In the genomic region with DNA sequence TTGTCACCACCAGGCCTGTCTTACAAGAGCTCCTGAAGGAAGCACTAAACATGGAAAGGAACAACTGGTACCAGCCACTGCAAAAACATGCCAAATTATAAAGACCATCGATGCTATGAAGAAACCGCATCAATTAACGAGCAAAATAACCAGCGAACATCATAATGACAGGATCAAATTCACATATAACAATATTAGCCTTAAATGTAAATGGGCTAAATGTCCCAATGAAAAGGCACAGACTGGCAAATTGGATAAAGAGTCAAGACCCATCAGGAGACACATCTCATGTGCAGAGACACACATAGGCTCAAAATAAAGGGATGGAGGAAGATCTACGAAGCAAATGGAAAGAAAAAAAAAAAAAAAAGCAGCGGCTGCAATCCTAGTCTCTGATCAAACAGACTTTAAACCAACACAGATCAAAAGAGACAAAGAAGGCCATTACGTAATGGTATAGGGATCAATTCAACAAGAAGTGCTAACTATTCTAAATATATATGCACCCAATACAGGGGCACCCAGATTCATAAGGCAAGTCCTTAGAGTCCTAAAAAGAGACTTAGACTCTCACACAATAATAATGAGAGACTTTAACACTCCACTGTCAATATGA, we compare ENCODE assay signal across 6 cellular contexts.
DNase-seq lines count a peak whose midpoint lies in the region; ATAC-seq, FAIRE-seq and TF ChIP-seq lines count a peak whose summit lies in the region.
"Not testable (repeated sequence)": the region's sequence is repeated elsewhere in the genome, so short reads cannot be mapped to it uniquely, and the experiment has no call there.

No MANE protein-coding gene starts in this region.

- H3K36me3 Mint-ChIP-seq in T-helper 2 cell treated with Interferon-gamma antibody and Interleukin-4, amounts not matched to agents 5 μg/mL and 100 μg/mL, for 36 hours (ENCODE audit: low read depth), result peaks cover 84% of the 10 kb centered on the region
- peaks cover 68% of the 10 kb centered on the region for H3K36me3 Mint-ChIP-seq in activated CD8-positive, alpha-beta T cell treated with anti-CD3 and anti-CD28 coated beads for 36 hours (ENCODE audit: low read depth)
- H3K36me3 Mint-ChIP-seq in activated T-cell treated with anti-CD3 and anti-CD28 coated beads, Interleukin-2, amount 50 U/mL, for 72 hours (ENCODE audit: insufficient read depth in 2 of 2), result peaks cover 18 to 22% of the 10 kb centered on the region in 2 donors
- peaks cover 94% of the 10 kb centered on the region for H3K36me3 Mint-ChIP-seq in activated T-helper 2 cell treated with anti-CD3 and anti-CD28 coated beads, Interferon-gamma antibody, Interleukin-2, Interleukin-4, amounts not matched to agents 10 μg/mL and 5 μg/mL and 100 μg/mL, durations not matched to agents 14 hours and 24 hours and 36 hours (ENCODE audit: low read depth)
- peaks cover 82% of the 10 kb centered on the region for H3K36me3 Mint-ChIP-seq in stimulated activated naive CD8-positive, alpha-beta T cell treated with anti-CD3 and anti-CD28 coated beads, Interleukin-15, Interleukin-2, amounts not matched to agents 100 ng/mL and 50 ng/mL, for 24 hours (ENCODE audit: low read depth)

- CTCF ChIA-PET in activated CD8-positive, alpha-beta T cell treated with anti-CD3 and anti-CD28 coated beads for 36 hours (lab: Charles Lee); HepG2 (lab: Yijun Ruan, JAX; ENCODE audit: low intra/inter-chr PET ratio, low total read pairs): not testable (repeated sequence)

- FAIRE-seq in HepG2 (lab: Jason Lieb, UNC), result peak; percentile 36

- not testable (repeated sequence) for H3K27me3 Mint-ChIP-seq in T-helper 2 cell treated with Interferon-gamma antibody and Interleukin-4, amounts not matched to agents 5 μg/mL and 100 μg/mL, for 36 hours (ENCODE audit: low read depth); activated CD8-positive, alpha-beta T cell treated with anti-CD3 and anti-CD28 coated beads for 36 hours; activated T-cell treated with anti-CD3 and anti-CD28 coated beads, Interleukin-2, amount 50 U/mL, for 72 hours (ENCODE audit: low read depth); activated T-helper 2 cell treated with anti-CD3 and anti-CD28 coated beads, Interferon-gamma antibody, Interleukin-2, Interleukin-4, amounts not matched to agents 10 μg/mL and 5 μg/mL and 100 μg/mL, durations not matched to agents 14 hours and 24 hours and 36 hours (ENCODE audit: low read depth); stimulated activated naive CD8-positive, alpha-beta T cell treated with anti-CD3 and anti-CD28 coated beads, Interleukin-15, Interleukin-2, amounts not matched to agents 100 ng/mL and 50 ng/mL, for 24 hours

- intact Hi-C loops in activated CD8-positive, alpha-beta T cell treated with anti-CD3 and anti-CD28 coated beads for 36 hours (cut with micrococcal nuclease); activated T-helper 2 cell treated with anti-CD3 and anti-CD28 coated beads, Interferon-gamma antibody, Interleukin-2, Interleukin-4, amounts not matched to agents 10 μg/mL and 5 μg/mL and 100 μg/mL, durations not matched to agents 14 hours and 24 hours and 36 hours (cut with micrococcal nuclease); HepG2 (cut with micrococcal nuclease; ENCODE audit: unreplicated experiment): not testable (repeated sequence)

- in situ Hi-C loops in HepG2 (cut with HindIII; ENCODE audit: extremely low pct_ligation_motif_present, low pct_unique_long_range_greater_than_20kb), result not testable (repeated sequence)

- H4K20me1 ChIP-seq in HepG2 (ENCODE audit: insufficient read depth, low read length), result peaks cover 38% of the 10 kb centered on the region; the same call in 1 of the 2 replicates

- TF ChIP-seq CTCF in activated CD8-positive, alpha-beta T cell treated with anti-CD3 and anti-CD28 coated beads for 36 hours (IDR thresholded peaks at IDR 0.05); HepG2 (CRISPR knock-in tag; IDR thresholded peaks at IDR 0.05): not testable (repeated sequence)

- not testable (repeated sequence) for DNase-seq in T-helper 2 cell treated with Interferon-gamma antibody and Interleukin-4, amounts not matched to agents 5 μg/mL and 100 μg/mL, for 36 hours (ENCODE audit: low spot score); activated CD8-positive, alpha-beta T cell treated with anti-CD3 and anti-CD28 coated beads for 36 hours; activated T-cell treated with anti-CD3 and anti-CD28 coated beads, Interleukin-2, amount 50 U/mL, for 72 hours; activated T-helper 2 cell treated with anti-CD3 and anti-CD28 coated beads, Interferon-gamma antibody, Interleukin-2, Interleukin-4, amounts not matched to agents 10 μg/mL and 5 μg/mL and 100 μg/mL, durations not matched to agents 14 hours and 24 hours and 36 hours (ENCODE audit: low spot score)
- DNase-seq in HepG2 (ENCODE audit: low spot score), result peak; percentile 33

- not testable (repeated sequence) for H2AFZ ChIP-seq in HepG2 (ENCODE audit: low read length)

- H3K27ac Mint-ChIP-seq in T-helper 2 cell treated with Interferon-gamma antibody and Interleukin-4, amounts not matched to agents 5 μg/mL and 100 μg/mL, for 36 hours, result peak overlapping the region; percentile 37
- H3K27ac Mint-ChIP-seq in activated CD8-positive, alpha-beta T cell treated with anti-CD3 and anti-CD28 coated beads for 36 hours, result peak overlapping the region; percentile 31
- H3K27ac Mint-ChIP-seq in activated T-cell treated with anti-CD3 and anti-CD28 coated beads, Interleukin-2, amount 50 U/mL, for 72 hours, result peak overlapping the region; percentile 3
- H3K27ac Mint-ChIP-seq in activated T-helper 2 cell treated with anti-CD3 and anti-CD28 coated beads, Interferon-gamma antibody, Interleukin-2, Interleukin-4, amounts not matched to agents 10 μg/mL and 5 μg/mL and 100 μg/mL, durations not matched to agents 14 hours and 24 hours and 36 hours, result peak overlapping the region; percentile 66
- peak overlapping the region; percentile 81 for H3K27ac Mint-ChIP-seq in stimulated activated naive CD8-positive, alpha-beta T cell treated with anti-CD3 and anti-CD28 coated beads, Interleukin-15, Interleukin-2, amounts not matched to agents 100 ng/mL and 50 ng/mL, for 24 hours

- H3K27me3 ChIP-seq in HepG2 (ENCODE audit: control insufficient read depth in 1 of 2, insufficient read depth in 2 of 2, low read length in 2 of 2), result not testable (repeated sequence)

- TF ChIP-seq RAD21 in HepG2 (CRISPR knock-in tag; IDR thresholded peaks at IDR 0.05), result not testable (repeated sequence)

- H3K9ac ChIP-seq in HepG2 (ENCODE audit: insufficient read depth, low read depth, low read length), result not testable (repeated sequence)

- not testable (repeated sequence) for H3K4me3 Mint-ChIP-seq in T-helper 2 cell treated with Interferon-gamma antibody and Interleukin-4, amounts not matched to agents 5 μg/mL and 100 μg/mL, for 36 hours; activated CD8-positive, alpha-beta T cell treated with anti-CD3 and anti-CD28 coated beads for 36 hours; stimulated activated naive CD8-positive, alpha-beta T cell treated with anti-CD3 and anti-CD28 coated beads, Interleukin-15, Interleukin-2, amounts not matched to agents 100 ng/mL and 50 ng/mL, for 24 hours
- H3K4me3 Mint-ChIP-seq in activated T-cell treated with anti-CD3 and anti-CD28 coated beads, Interleukin-2, amount 50 U/mL, for 72 hours, result peak overlapping the region; percentile 4 to 33
- H3K4me3 Mint-ChIP-seq in activated T-helper 2 cell treated with anti-CD3 and anti-CD28 coated beads, Interferon-gamma antibody, Interleukin-2, Interleukin-4, amounts not matched to agents 10 μg/mL and 5 μg/mL and 100 μg/mL, durations not matched to agents 14 hours and 24 hours and 36 hours (ENCODE audit: low read depth), result peak overlapping the region; percentile 30

- not testable (repeated sequence) for H3K27ac ChIP-seq in HepG2 (ENCODE audit: extremely low read length, insufficient read depth, low read length)

- H3K36me3 ChIP-seq in HepG2 (replicated peaks in 1 of 2; ENCODE audit: control insufficient read depth in 1 of 2, insufficient read depth in 2 of 2, low read length in 2 of 2), result peaks cover 8 to 27% of the 10 kb centered on the region in 2 experiments; a peak in 3 of 5 replicates

- not testable (repeated sequence) for ATAC-seq in activated CD8-positive, alpha-beta T cell treated with anti-CD3 and anti-CD28 coated beads for 36 hours; activated T-cell treated with anti-CD3 and anti-CD28 coated beads, Interleukin-2, amount 50 U/mL, for 72 hours (replicated peaks in 1 of 2); HepG2

- peaks cover 38% of the 10 kb centered on the region for H3K4me1 Mint-ChIP-seq in T-helper 2 cell treated with Interferon-gamma antibody and Interleukin-4, amounts not matched to agents 5 μg/mL and 100 μg/mL, for 36 hours (ENCODE audit: low read depth)
- peaks cover 44% of the 10 kb centered on the region for H3K4me1 Mint-ChIP-seq in activated CD8-positive, alpha-beta T cell treated with anti-CD3 and anti-CD28 coated beads for 36 hours (ENCODE audit: low read depth)
- H3K4me1 Mint-ChIP-seq in activated T-cell treated with anti-CD3 and anti-CD28 coated beads, Interleukin-2, amount 50 U/mL, for 72 hours (ENCODE audit: low read depth), result peaks cover 39% of the 10 kb centered on the region
- H3K4me1 Mint-ChIP-seq in activated T-helper 2 cell treated with anti-CD3 and anti-CD28 coated beads, Interferon-gamma antibody, Interleukin-2, Interleukin-4, amounts not matched to agents 10 μg/mL and 5 μg/mL and 100 μg/mL, durations not matched to agents 14 hours and 24 hours and 36 hours (ENCODE audit: low read depth), result peaks cover 57% of the 10 kb centered on the region
- H3K4me1 Mint-ChIP-seq in stimulated activated naive CD8-positive, alpha-beta T cell treated with anti-CD3 and anti-CD28 coated beads, Interleukin-15, Interleukin-2, amounts not matched to agents 100 ng/mL and 50 ng/mL, for 24 hours (ENCODE audit: low read depth), result peaks cover 52% of the 10 kb centered on the region

- not testable (repeated sequence) for TF ChIP-seq POLR2A in HepG2 (IDR thresholded peaks at IDR 0.05; ENCODE audit: insufficient read depth in 1 of 2, low read depth in 2 of 2, low read length in 2 of 2)

- H3K4me3 ChIP-seq in HepG2 (replicated peaks in 1 of 3; ENCODE audit: insufficient read depth in 1 of 3, low read depth in 2 of 3, low read length in 3 of 3), result not testable (repeated sequence)

- POLR2A ChIA-PET in activated CD8-positive, alpha-beta T cell treated with anti-CD3 and anti-CD28 coated beads for 36 hours (lab: Charles Lee); HepG2 (lab: Yijun Ruan, JAX): not testable (repeated sequence)

- WGBS in HepG2 (ENCODE audit: low lambda C conversion rate), result 64% methylated on average over 7 of the region's 7 CpGs

- H3K9me3 ChIP-seq in HepG2 (ENCODE audit: low read length), result not testable (repeated sequence)

- peaks cover 28% of the 10 kb centered on the region for H3K79me2 ChIP-seq in HepG2 (ENCODE audit: insufficient read depth, low read length)

- not testable (repeated sequence) for BruUV-seq in HepG2 (replicated peaks; lab: Mats Ljungman, UMichigan)

- not testable (repeated sequence) for H3K9me3 Mint-ChIP-seq in T-helper 2 cell treated with Interferon-gamma antibody and Interleukin-4, amounts not matched to agents 5 μg/mL and 100 μg/mL, for 36 hours; activated CD8-positive, alpha-beta T cell treated with anti-CD3 and anti-CD28 coated beads for 36 hours; activated T-cell treated with anti-CD3 and anti-CD28 coated beads, Interleukin-2, amount 50 U/mL, for 72 hours; activated T-helper 2 cell treated with anti-CD3 and anti-CD28 coated beads, Interferon-gamma antibody, Interleukin-2, Interleukin-4, amounts not matched to agents 10 μg/mL and 5 μg/mL and 100 μg/mL, durations not matched to agents 14 hours and 24 hours and 36 hours; stimulated activated naive CD8-positive, alpha-beta T cell treated with anti-CD3 and anti-CD28 coated beads, Interleukin-15, Interleukin-2, amounts not matched to agents 100 ng/mL and 50 ng/mL, for 24 hours

- peaks cover 53% of the 10 kb centered on the region for H3K4me1 ChIP-seq in HepG2 (ENCODE audit: insufficient read depth, low read length)

- TF ChIP-seq EP300 in HepG2 (IDR thresholded peaks at IDR 0.05; ENCODE audit: low read depth in 2 of 2, low read length in 2 of 2), result 0 out of 4 replicates have a peak, but pooled peaks of 1 of the 2 experiments have one; percentile 19
- TF ChIP-seq EP300 in HepG2 (CRISPR knock-in tag; IDR thresholded peaks at IDR 0.05; ENCODE audit: borderline replicate concordance), result not testable (repeated sequence)

- not testable (repeated sequence) for H3K4me2 ChIP-seq in HepG2 (ENCODE audit: low read depth, low read length)

Comparison
In these comparisons a context has a peak if more than half of its experiments do, and no peak if none do; other contexts are left out.
1. H3K27ac Mint-ChIP-seq: peak in every context shown above with its lines; median percentile 81 in stimulated activated naive CD8-positive, alpha-beta T cell treated with anti-CD3 and anti-CD28 coated beads, Interleukin-15, Interleukin-2, amounts not matched to agents 100 ng/mL and 50 ng/mL, for 24 hours; 66 in activated T-helper 2 cell treated with anti-CD3 and anti-CD28 coated beads, Interferon-gamma antibody, Interleukin-2, Interleukin-4, amounts not matched to agents 10 μg/mL and 5 μg/mL and 100 μg/mL, durations not matched to agents 14 hours and 24 hours and 36 hours; 37 in T-helper 2 cell treated with Interferon-gamma antibody and Interleukin-4, amounts not matched to agents 5 μg/mL and 100 μg/mL, for 36 hours; 31 in activated CD8-positive, alpha-beta T cell treated with anti-CD3 and anti-CD28 coated beads for 36 hours; 3 in activated T-cell treated with anti-CD3 and anti-CD28 coated beads, Interleukin-2, amount 50 U/mL, for 72 hours.